Comparison of ENCODE assay signal across 1 cellular context in the genomic region with DNA sequence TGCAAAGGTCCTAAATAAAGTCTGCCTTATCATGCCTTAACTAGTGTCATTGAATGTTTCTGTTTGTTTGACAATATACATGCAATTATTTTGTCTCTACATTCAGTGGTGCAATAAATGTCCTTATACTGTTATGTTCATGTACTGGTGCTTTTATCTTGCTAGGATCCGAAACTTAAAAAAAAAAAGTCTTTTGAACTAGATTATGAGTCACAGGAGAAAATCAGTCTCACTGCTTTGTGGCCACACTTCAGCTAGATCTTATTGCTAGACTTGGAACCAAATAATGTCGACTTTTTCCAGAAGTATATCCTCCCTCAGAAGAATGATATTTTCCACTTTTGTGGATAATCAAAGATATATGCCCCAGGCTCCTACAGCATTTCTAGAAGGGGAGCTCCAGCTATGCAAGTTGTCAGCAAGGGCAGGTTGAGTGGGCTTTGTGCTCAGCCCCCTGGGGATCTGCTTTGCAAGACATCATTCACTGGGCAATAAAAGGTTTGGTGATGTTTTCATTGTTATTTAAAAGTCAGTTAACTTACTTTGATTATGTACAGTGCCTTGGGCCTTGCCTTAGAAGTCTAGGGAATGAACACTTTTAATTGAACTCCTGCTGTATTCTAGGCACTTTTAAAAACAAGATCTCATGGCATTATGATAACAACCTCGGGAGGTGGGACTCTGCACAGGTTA.
TF ChIP-seq lines count a peak whose summit lies in the region.

No MANE protein-coding gene starts in this region.

TF ChIP-seq in GM12878, 131 proteins besides CTCF, POLR2A, EP300 and RAD21 (continued from another document):
- peak; percentile 23 for TF ChIP-seq RELA (IDR thresholded peaks at IDR 0.05; ENCODE audit: borderline replicate concordance, partially characterized antibody)
- TF ChIP-seq CBX5 (IDR thresholded peaks at IDR 0.05; ENCODE audit: low read depth), result no peak
